ENCODE assay signal across 15 cellular contexts in genomic region chr17:5629133-5629532, GRCh38.
"Had no signal": no experiment of that assay in that cellular context is flagged by ENCODE, and none has a peak within 500 bp of the region (broad histone marks: within the 10 kb centered on the region; RNA-seq: fewer than 3 reads in every experiment).

No MANE protein-coding gene starts in this region.

- H3K27ac ChIP-seq: foreskin keratinocyte, heart left ventricle, left ventricle myocardium inferior, upper lobe of left lung had no signal

- H3K9me3 ChIP-seq: heart left ventricle, left ventricle myocardium inferior, upper lobe of left lung had no signal

- DNase-seq: activated CD4-positive, alpha-beta memory T cell treated with anti-CD3 and anti-CD28 coated beads for 36 hours; activated CD4-positive, alpha-beta T cell treated with anti-CD3 and anti-CD28 coated beads for 1 hour; activated CD8-positive, alpha-beta memory T cell treated with anti-CD3 and anti-CD28 coated beads, Interleukin-2, amount 50 U/mL, for 4 hours; activated gamma-delta T cell treated with Interleukin-2 at 50 U/mL for 16 hours; activated naive CD8-positive, alpha-beta T cell treated with anti-CD3 and anti-CD28 coated beads for 36 hours; activated T-cell treated with anti-CD3 and anti-CD28 coated beads, Interleukin-2, amount 50 U/mL, for 72 hours; foreskin keratinocyte; heart left ventricle; left ventricle myocardium inferior; mesenchymal stem cell; nephron progenitor cell; stimulated activated CD4-positive, alpha-beta T cell treated with anti-CD3 and anti-CD28 coated beads, Interleukin-2, amount 100 ng/mL, for 48 hours; stimulated activated naive CD4-positive, alpha-beta T cell treated with Interleukin-2 at 50 U/mL for 16 hours; upper lobe of left lung had no signal

- H3K4me3 ChIP-seq: heart left ventricle, left ventricle myocardium inferior, upper lobe of left lung had no signal

- H3K9me3 Mint-ChIP-seq: activated CD4-positive, alpha-beta memory T cell treated with anti-CD3 and anti-CD28 coated beads for 36 hours; activated naive CD8-positive, alpha-beta T cell treated with anti-CD3 and anti-CD28 coated beads for 36 hours; activated T-cell treated with anti-CD3 and anti-CD28 coated beads, Interleukin-2, amount 50 U/mL, for 72 hours; nephron progenitor cell had no signal

- H3K27ac Mint-ChIP-seq: activated CD4-positive, alpha-beta memory T cell treated with anti-CD3 and anti-CD28 coated beads for 36 hours; activated naive CD8-positive, alpha-beta T cell treated with anti-CD3 and anti-CD28 coated beads for 36 hours; activated T-cell treated with anti-CD3 and anti-CD28 coated beads, Interleukin-2, amount 50 U/mL, for 72 hours; nephron progenitor cell had no signal

- H3K4me1 ChIP-seq: foreskin keratinocyte, heart left ventricle, left ventricle myocardium inferior, upper lobe of left lung had no signal

- H3K36me3 ChIP-seq: heart left ventricle, left ventricle myocardium inferior, upper lobe of left lung had no signal

- ATAC-seq: activated T-cell treated with anti-CD3 and anti-CD28 coated beads, Interleukin-2, amount 50 U/mL, for 72 hours; esophagus mucosa; foreskin keratinocyte; heart left ventricle had no signal

- H3K4me3 Mint-ChIP-seq: activated CD4-positive, alpha-beta memory T cell treated with anti-CD3 and anti-CD28 coated beads for 36 hours; activated naive CD8-positive, alpha-beta T cell treated with anti-CD3 and anti-CD28 coated beads for 36 hours; activated T-cell treated with anti-CD3 and anti-CD28 coated beads, Interleukin-2, amount 50 U/mL, for 72 hours; nephron progenitor cell had no signal

- H3K4me1 Mint-ChIP-seq: activated naive CD8-positive, alpha-beta T cell treated with anti-CD3 and anti-CD28 coated beads for 36 hours; nephron progenitor cell had no signal

- H3K27me3 ChIP-seq: foreskin keratinocyte, upper lobe of left lung had no signal

- H3K36me3 Mint-ChIP-seq: activated CD4-positive, alpha-beta memory T cell treated with anti-CD3 and anti-CD28 coated beads for 36 hours; activated naive CD8-positive, alpha-beta T cell treated with anti-CD3 and anti-CD28 coated beads for 36 hours had no signal
